In the genomic region with DNA sequence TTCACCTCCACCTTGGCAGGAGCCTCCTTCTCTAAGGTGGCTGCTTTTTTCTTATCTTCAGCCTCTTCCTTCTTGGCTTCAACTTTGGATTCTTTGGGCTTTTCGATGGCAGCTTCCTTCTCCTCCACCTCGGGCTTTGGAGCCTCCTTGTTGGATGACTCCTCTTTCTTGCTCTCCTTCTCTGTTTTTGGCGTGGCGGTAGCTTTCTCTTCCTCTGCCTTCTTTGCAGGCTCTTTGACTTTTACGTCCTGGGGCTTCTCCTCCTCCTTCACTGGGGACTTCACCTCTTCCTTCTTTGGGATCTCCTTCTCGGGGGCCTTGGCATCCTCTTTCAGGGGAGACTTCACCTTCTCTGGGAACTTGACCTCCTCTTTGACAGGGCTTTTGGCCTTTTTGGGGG, we compare ENCODE assay signal across 21 cellular contexts. TPM values are rescaled to one million over a fixed set of nuclear protein-coding genes. Genes with fewer than 3 reads are reported as not detected.
A peak's percentile ranks its signal among the peaks of the same experiment; 100 is the strongest.
DNase-seq lines count a peak whose midpoint lies in the region; ATAC-seq, FAIRE-seq and TF ChIP-seq lines count a peak whose summit lies in the region.
"Had no signal": no experiment of that assay in that cellular context is flagged by ENCODE, and none has a peak within 500 bp of the region (broad histone marks: within the 10 kb centered on the region; RNA-seq: fewer than 3 reads in every experiment).

No MANE protein-coding gene starts in this region.

- FAIRE-seq in GM12878 (lab: Jason Lieb, UNC) = no peak
- FAIRE-seq: keratinocyte had no signal

- no peaks in the 10 kb centered on the region for H3K36me3 ChIP-seq in GM12878 (ENCODE audit: control insufficient read depth in 2 of 2, insufficient read depth in 2 of 2, low read length in 1 of 2)
- H3K36me3 ChIP-seq: gastrocnemius medialis, HAP-1, sigmoid colon, thyroid gland had no signal

- WGBS in GM12878 (ENCODE audit: insufficient coverage, insufficient replicate concordance, low lambda C conversion rate, missing lambda C conversion rate) = 69% methylated on average over 6 of the region's 6 CpGs

- no peak overlapping the region for H3K9ac ChIP-seq in GM12878 (ENCODE audit: control insufficient read depth, insufficient read depth, low read length)

- H3K4me3 Mint-ChIP-seq in activated T-cell treated with anti-CD3 and anti-CD28 coated beads, Interleukin-2, amount 50 U/mL, for 4 hours = peak overlapping the region; percentile 21
- H3K4me3 Mint-ChIP-seq in T-helper 17 cell (no peak overlapping the region), MCF 10A (ENCODE audit: unreplicated experiment) (no peak overlapping the region)
- no peak overlapping the region for H3K4me3 Mint-ChIP-seq in stimulated activated naive B cell treated with anti-CD40 and anti-IgM and Interleukin-4, amounts not matched to agents 10 μg/mL and 1 μg/mL and 100 μg/mL, for 72 hours

- no peaks in the 10 kb centered on the region for H4K20me1 ChIP-seq in GM12878 (ENCODE audit: control insufficient read depth, insufficient read depth)

- no peaks in the 10 kb centered on the region for H3K27me3 Mint-ChIP-seq in activated T-cell treated with anti-CD3 and anti-CD28 coated beads, Interleukin-2, amount 50 U/mL, for 4 hours (ENCODE audit: low read depth)
- no peaks in the 10 kb centered on the region for H3K27me3 Mint-ChIP-seq in T-helper 17 cell
- H3K27me3 Mint-ChIP-seq in stimulated activated naive B cell treated with anti-CD40 and anti-IgM and Interleukin-4, amounts not matched to agents 10 μg/mL and 1 μg/mL and 100 μg/mL, for 72 hours = no peaks in the 10 kb centered on the region
- peaks cover 11% of the 10 kb centered on the region for H3K27me3 Mint-ChIP-seq in MCF 10A (ENCODE audit: insufficient read depth, unreplicated experiment)

- BruUV-seq in GM12878 (replicated peaks; lab: Mats Ljungman, UMichigan) (no TSS peak), MCF 10A (replicated peaks; lab: Mats Ljungman, UMichigan) (no TSS peak)

- H3K27ac Mint-ChIP-seq in T-helper 17 cell (peak overlapping the region; percentile 100), MCF 10A (ENCODE audit: low read depth, unreplicated experiment) (no peak overlapping the region)
- peak overlapping the region; percentile 42 for H3K27ac Mint-ChIP-seq in stimulated activated naive B cell treated with anti-CD40 and anti-IgM and Interleukin-4, amounts not matched to agents 10 μg/mL and 1 μg/mL and 100 μg/mL, for 72 hours

- no peaks in the 10 kb centered on the region for H3K27me3 ChIP-seq in GM12878 (replicated peaks in 1 of 2; ENCODE audit: control insufficient read depth in 2 of 2, insufficient read depth in 2 of 2, low read length in 1 of 2)
- H3K27me3 ChIP-seq: gastrocnemius medialis, sigmoid colon, thyroid gland had no signal

- H3K4me1 ChIP-seq in GM12878 (ENCODE audit: control insufficient read depth, insufficient read depth, low read length) = peaks cover 39% of the 10 kb centered on the region
- H3K4me1 ChIP-seq: gastrocnemius medialis, HAP-1, sigmoid colon, thyroid gland had no signal

- H3K79me2 ChIP-seq in GM12878 (ENCODE audit: control insufficient read depth, insufficient read depth, low read length) = no peaks in the 10 kb centered on the region

- TF ChIP-seq CTCF in GM12878 (IDR thresholded peaks at IDR 0.05 in 2 of 3, conservative IDR thresholded peaks at IDR 0.05 in 1 of 3; ENCODE audit: control insufficient read depth in 2 of 3, extremely low read depth in 1 of 3, insufficient read depth in 1 of 3, low read depth in 3 of 3, low read length in 3 of 3) (no peak), MCF 10A (IDR thresholded peaks at IDR 0.05; ENCODE audit: unreplicated experiment) (no peak)

- H3K9me3 Mint-ChIP-seq in activated T-cell treated with anti-CD3 and anti-CD28 coated beads, Interleukin-2, amount 50 U/mL, for 4 hours = peaks cover 15% of the 10 kb centered on the region
- H3K9me3 Mint-ChIP-seq in stimulated activated naive B cell treated with anti-CD40 and anti-IgM and Interleukin-4, amounts not matched to agents 10 μg/mL and 1 μg/mL and 100 μg/mL, for 72 hours = peaks cover 18 to 24% of the 10 kb centered on the region in 2 donors
- H3K9me3 Mint-ChIP-seq in MCF 10A (ENCODE audit: unreplicated experiment) = peaks cover 42% of the 10 kb centered on the region

- RAD21 ChIA-PET in GM12878 (lab: Charles Lee; ENCODE audit: unreplicated experiment) = interaction anchor here (3.6 to 7.3 kb wide), 5 partner anchors 27 to 313 kb away, joined by 39 to 176 read pairs (median 49); no protein-coding TSS in a partner anchor

- in situ Hi-C loops in GM12878 (cut with MboI) = no loop called here

- ATAC-seq in activated T-cell treated with anti-CD3 and anti-CD28 coated beads, Interleukin-2, amount 50 U/mL, for 4 hours = no peak
- no peak for ATAC-seq in T-helper 17 cell
- ATAC-seq in GM12878 = no peak
- no peak for ATAC-seq in stimulated activated naive B cell treated with anti-CD40 and anti-IgM and Interleukin-4, amounts not matched to agents 10 μg/mL and 1 μg/mL and 100 μg/mL, for 72 hours (replicated peaks)
- ATAC-seq in GM18505 (IDR thresholded peaks at IDR 0.05; ENCODE audit: unreplicated experiment) = no peak
- ATAC-seq: esophagus mucosa, gastrocnemius medialis, SK-N-SH treated with all-trans-retinoic acid at 6 μM for 48 hours had no signal

- POLR2A ChIA-PET in GM12878 (lab: Charles Lee) = interaction anchor here (1.5 to 6.1 kb wide), 3 partner anchors 30 to 317 kb away, joined by 4 to 45 read pairs (median 24); no protein-coding TSS in a partner anchor
- POLR2A ChIA-PET in MCF 10A (lab: Yijun Ruan, JAX) = interaction anchor here (1.0 kb wide), 1 partner anchor 116 kb away, joined by 3 read pairs; no protein-coding TSS in a partner anchor

- H3K36me3 Mint-ChIP-seq in activated T-cell treated with anti-CD3 and anti-CD28 coated beads, Interleukin-2, amount 50 U/mL, for 4 hours (ENCODE audit: insufficient read depth) = peaks cover 3% of the 10 kb centered on the region
- H3K36me3 Mint-ChIP-seq in T-helper 17 cell (ENCODE audit: low read depth) = peaks cover 3% of the 10 kb centered on the region
- peaks cover 15 to 17% of the 10 kb centered on the region in 2 donors for H3K36me3 Mint-ChIP-seq in stimulated activated naive B cell treated with anti-CD40 and anti-IgM and Interleukin-4, amounts not matched to agents 10 μg/mL and 1 μg/mL and 100 μg/mL, for 72 hours
- no peaks in the 10 kb centered on the region for H3K36me3 Mint-ChIP-seq in MCF 10A (ENCODE audit: insufficient read depth, unreplicated experiment)

- H3K27ac ChIP-seq in GM12878 (ENCODE audit: control insufficient read depth, insufficient read depth) = peak overlapping the region; percentile 97; the same call in 1 of the 2 replicates
- H3K27ac ChIP-seq: gastrocnemius medialis, RWPE1, sigmoid colon, thyroid gland had no signal

- DNase-seq in activated T-cell treated with anti-CD3 and anti-CD28 coated beads, Interleukin-2, amount 50 U/mL, for 4 hours = no peak
- no peak for DNase-seq in activated T-cell treated with anti-CD3 and anti-CD28 coated beads for 4 hours
- DNase-seq in T-helper 17 cell = no peak
- DNase-seq in GM12878 (ENCODE audit: low read depth, low spot score) = no peak
- DNase-seq in stimulated activated naive B cell treated with anti-CD40 and anti-IgM and Interleukin-4, amounts not matched to agents 10 μg/mL and 1 μg/mL and 100 μg/mL, for 72 hours = no peak
- DNase-seq in kidney glomerular epithelial cell (lab: John Stamatoyannopoulos, UW) = no peak
- DNase-seq in MCF 10A (ENCODE audit: unreplicated experiment) = no peak
- DNase-seq: activated CD4-positive, CD25-positive, alpha-beta regulatory T cell treated with anti-CD3 and anti-CD28 coated beads, Interleukin-2, amount 50 U/mL, for 72 hours; COR-L47; gastrocnemius medialis; NCI-H187; sigmoid colon; thyroid gland had no signal

- no peak for TF ChIP-seq EP300 in GM12878 (IDR thresholded peaks at IDR 0.05; ENCODE audit: borderline replicate concordance in 1 of 2, control insufficient read depth in 1 of 2, low read depth in 2 of 2, low read length in 2 of 2)

- peaks cover 55% of the 10 kb centered on the region for H3K4me1 Mint-ChIP-seq in activated T-cell treated with anti-CD3 and anti-CD28 coated beads, Interleukin-2, amount 50 U/mL, for 4 hours (ENCODE audit: low read depth)
- H3K4me1 Mint-ChIP-seq in T-helper 17 cell = peaks cover 39% of the 10 kb centered on the region
- H3K4me1 Mint-ChIP-seq in stimulated activated naive B cell treated with anti-CD40 and anti-IgM and Interleukin-4, amounts not matched to agents 10 μg/mL and 1 μg/mL and 100 μg/mL, for 72 hours = peaks cover 34 to 45% of the 10 kb centered on the region in 2 donors
- no peaks in the 10 kb centered on the region for H3K4me1 Mint-ChIP-seq in MCF 10A (ENCODE audit: insufficient read depth, unreplicated experiment)

- no peak overlapping the region for H3K4me2 ChIP-seq in GM12878 (ENCODE audit: control insufficient read depth, insufficient read depth)

- H3K9me3 ChIP-seq in T-helper 17 cell (ENCODE audit: control insufficient read depth, low read length, poor library complexity, severe bottlenecking) (peaks cover 11% of the 10 kb centered on the region), GM12878 (replicated peaks; ENCODE audit: control insufficient read depth, insufficient read depth, low read length) (peaks cover 33% of the 10 kb centered on the region; the same call in 2 of the 3 replicates)
- H3K9me3 ChIP-seq: thyroid gland had no signal

- intact Hi-C loops in GM12878 (cut with micrococcal nuclease; ENCODE audit: unreplicated experiment) = no loop called here
- intact Hi-C loops in MCF 10A (cut with micrococcal nuclease) = no loop called here

- TF ChIP-seq POLR2A in GM12878 (IDR thresholded peaks at IDR 0.05; ENCODE audit: low read depth, low read length) = no peak
- no peak for TF ChIP-seq POLR2A in GM18505 (IDR thresholded peaks at IDR 0.05; ENCODE audit: borderline replicate concordance, extremely low read depth, insufficient read depth, insufficient read length)

- no peak overlapping the region for H3K4me3 ChIP-seq in GM12878
- H3K4me3 ChIP-seq: gastrocnemius medialis, HAP-1, sigmoid colon, thyroid gland had no signal

- no peak for TF ChIP-seq RAD21 in GM12878 (IDR thresholded peaks at IDR 0.05; ENCODE audit: insufficient read depth, low read depth, low read length)

- SMC1A ChIA-PET in GM12878 (lab: Charles Lee; ENCODE audit: uncharacterized antibody, unreplicated experiment) = interaction anchor here (0.9 to 8.0 kb wide), 17 partner anchors 9 to 320 kb away, joined by 3 to 224 read pairs (median 14); a partner anchor contains a TSS

- H2AFZ ChIP-seq in GM12878 (ENCODE audit: control insufficient read depth, low read depth, low read length) = 0 out of 2 replicates have a peak overlapping the region, but pooled peaks have one; percentile 28

- CTCF ChIA-PET in GM12878 (lab: Yijun Ruan, JAX) (interaction anchor here (0.8 to 7.6 kb wide), 7 partner anchors 14 to 318 kb away, joined by 3 to 126 read pairs (median 54); a partner anchor contains a TSS), MCF 10A (lab: Yijun Ruan, JAX) (interaction anchor here (0.7 to 4.6 kb wide), 3 partner anchors 15 to 782 kb away, joined by 4 to 59 read pairs (median 42); a partner anchor contains a TSS)

RNA-seq across cellular contexts. Expression of a gene that starts 13.9 kb away (rescaled TPM):
- total RNA-seq in activated T-cell treated with anti-CD3 and anti-CD28 coated beads, Interleukin-2, amount 50 U/mL, for 4 hours = 100 to 1,000 TPM; 353 to 393 (median 374) TPM
- total RNA-seq in T-helper 17 cell (100 to 1,000 TPM; 152 to 172 TPM), GM12878 (2014; rRNA removed) (1.4 and 3.1 TPM in 2 replicates), GM12878 (2014; rRNA removed; fragmentation: Illumina TruSeq; extraction: Trizol) (4.1 and 4.8 TPM in 2 replicates), GM12878 (2021) (2.4 and 2.9 TPM in 2 replicates), MCF 10A (2022) (not detected in 2 replicates)
- 0.67 TPM in 1 of 2 replicates, not detected in the other for total RNA-seq in GM12878 (2013; cell fraction: nucleolus; rRNA removed)
- not detected for polyA plus RNA-seq in GM12878 (2011; ENCODE audit: low read depth)
- polyA plus RNA-seq in GM12878 (2011; rRNA removed) (0.12 and 0.15 TPM in 2 replicates), GM12878 (2014; fragmentation: Illumina TruSeq; extraction: Trizol) (4.2 and 8.8 TPM in 2 replicates), GM12878 (2014; fragmentation: Nextera tagmentation; extraction: Ambion mirVana) (1 to 10 TPM; 3.0 to 4.3 TPM), GM12878 (2014; rRNA removed) (1.8 and 2.7 TPM in 2 replicates), GM12878 (2016; fragmentation: Nextera tagmentation; extraction: Ambion mirVana) (1 to 10 TPM; 1.1 to 1.6 TPM)
- polyA plus RNA-seq in GM12878 (2011; cell fraction: cytosol; rRNA removed) = 0.07 and 0.13 TPM in 2 replicates
- 0.15 TPM in 1 of 2 replicates, not detected in the other for polyA plus RNA-seq in GM12878 (2011; cell fraction: nucleus; rRNA removed)
- polyA plus RNA-seq in GM12878 (2012) = not detected in 2 replicates
- polyA minus RNA-seq in GM12878 (2011; rRNA and poly(A)+ RNA removed) = 0.15 TPM in 1 of 2 replicates, not detected in the other
- polyA minus RNA-seq in GM12878 (2011; cell fraction: cytosol; rRNA and poly(A)+ RNA removed) = not detected in 2 replicates
- not detected in 2 replicates for polyA minus RNA-seq in GM12878 (2011; cell fraction: nucleus; rRNA and poly(A)+ RNA removed)
- total RNA-seq: Daoy had no signal
- polyA plus RNA-seq: AG04450, keratinocyte had no signal

Comparison
In these comparisons a context has a peak if more than half of its experiments do, and no peak if none do; other contexts are left out.
1. RNA of a gene that starts 13.9 kb away (total RNA-seq): 353 to 393 TPM in activated T-cell treated with anti-CD3 and anti-CD28 coated beads, Interleukin-2, amount 50 U/mL, for 4 hours and 152 to 172 TPM in T-helper 17 cell; 0.67 to 4.8 TPM in GM12878 and not detected in MCF 10A; every median in the first group is over 10 times any median in the second.